ENCODE assay signal across 29 cellular contexts in the genomic region with DNA sequence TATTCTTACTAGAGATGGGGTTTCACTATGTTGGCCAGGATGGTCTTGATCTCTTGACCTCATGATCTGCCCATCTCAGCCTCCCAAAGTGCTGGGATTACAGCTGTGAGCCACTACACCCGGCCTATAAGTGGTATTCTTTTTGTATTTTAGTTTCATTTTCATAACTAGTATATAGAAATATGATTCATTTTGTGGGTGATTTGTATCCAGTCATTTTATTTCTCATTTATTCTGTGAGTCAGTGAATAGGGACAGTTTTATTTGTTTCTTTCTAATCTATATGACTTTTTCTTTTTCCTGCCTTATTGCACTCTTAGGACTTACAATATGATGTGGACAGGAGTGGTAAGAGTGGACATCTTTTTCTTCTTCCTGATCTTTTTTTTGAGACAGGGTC.
A peak's percentile ranks its signal among the peaks of the same experiment; 100 is the strongest.
DNase-seq lines count a peak whose midpoint lies in the region; ATAC-seq, FAIRE-seq and TF ChIP-seq lines count a peak whose summit lies in the region.
"Had no signal": no experiment of that assay in that cellular context is flagged by ENCODE, and none has a peak within 500 bp of the region (broad histone marks: within the 10 kb centered on the region; RNA-seq: fewer than 3 reads in every experiment).

No MANE protein-coding gene starts in this region.

- POLR2A ChIA-PET in activated CD8-positive, alpha-beta T cell treated with anti-CD3 and anti-CD28 coated beads, Interleukin-2, amount 10 ng/mL, durations not matched to agents 7 days and 5 days (lab: Charles Lee): no interaction called here

- TF ChIP-seq POLR2A in H54 (IDR thresholded peaks at IDR 0.05; ENCODE audit: low read depth, low read length): no peak

- peak; percentile 68 for FAIRE-seq in H54 (lab: Jason Lieb, UNC)
- FAIRE-seq: A549, D721Med had no signal

- peaks cover 15% of the 10 kb centered on the region for H3K9me3 Mint-ChIP-seq in activated CD8-positive, alpha-beta T cell treated with anti-CD3 and anti-CD28 coated beads, Interleukin-2, amount 10 ng/mL, durations not matched to agents 7 days and 5 days (ENCODE audit: insufficient read depth)
- H3K9me3 Mint-ChIP-seq in natural killer cell: peaks cover 5 to 13% of the 10 kb centered on the region in 2 donors
- H3K9me3 Mint-ChIP-seq in stimulated activated memory B cell treated with anti-CD40 and anti-IgM and Interleukin-4, amounts not matched to agents 10 μg/mL and 1 μg/mL and 100 μg/mL, for 72 hours: peaks cover 15% of the 10 kb centered on the region

- peaks cover 11% of the 10 kb centered on the region for H3K36me3 Mint-ChIP-seq in activated CD8-positive, alpha-beta T cell treated with anti-CD3 and anti-CD28 coated beads, Interleukin-2, amount 10 ng/mL, durations not matched to agents 7 days and 5 days (ENCODE audit: low read depth)
- H3K36me3 Mint-ChIP-seq in natural killer cell: peaks cover 12% of the 10 kb centered on the region
- H3K36me3 Mint-ChIP-seq in stimulated activated memory B cell treated with anti-CD40 and anti-IgM and Interleukin-4, amounts not matched to agents 10 μg/mL and 1 μg/mL and 100 μg/mL, for 72 hours: peaks cover 46% of the 10 kb centered on the region

- intact Hi-C loops in natural killer cell (cut with micrococcal nuclease): loop anchor here (5.0 kb wide), 1 partner anchor 33 kb away; no protein-coding TSS in a partner anchor

- H3K27ac Mint-ChIP-seq in activated CD8-positive, alpha-beta T cell treated with anti-CD3 and anti-CD28 coated beads, Interleukin-2, amount 10 ng/mL, durations not matched to agents 7 days and 5 days: no peak overlapping the region
- H3K27ac Mint-ChIP-seq in natural killer cell: peak overlapping the region; percentile 50 to 80
- H3K27ac Mint-ChIP-seq in stimulated activated memory B cell treated with anti-CD40 and anti-IgM and Interleukin-4, amounts not matched to agents 10 μg/mL and 1 μg/mL and 100 μg/mL, for 72 hours: no peak overlapping the region
- H3K27ac Mint-ChIP-seq: nephron progenitor cell had no signal

- no peak for TF ChIP-seq CTCF in natural killer cell (IDR thresholded peaks at IDR 0.05)

- ATAC-seq in activated CD8-positive, alpha-beta T cell treated with anti-CD3 and anti-CD28 coated beads, Interleukin-2, amount 10 ng/mL, durations not matched to agents 7 days and 5 days: peak; percentile 44
- ATAC-seq in natural killer cell: peak; percentile 61 to 92 (median 63)
- no peak for ATAC-seq in stimulated activated memory B cell treated with anti-CD40 and anti-IgM and Interleukin-4, amounts not matched to agents 10 μg/mL and 1 μg/mL and 100 μg/mL, for 72 hours
- ATAC-seq: A549, left cardiac atrium, mucosa of descending colon had no signal

- no peaks in the 10 kb centered on the region for H3K27me3 Mint-ChIP-seq in activated CD8-positive, alpha-beta T cell treated with anti-CD3 and anti-CD28 coated beads, Interleukin-2, amount 10 ng/mL, durations not matched to agents 7 days and 5 days (ENCODE audit: low read depth)
- no peaks in the 10 kb centered on the region for H3K27me3 Mint-ChIP-seq in natural killer cell (ENCODE audit: low read depth in 2 of 2)
- H3K27me3 Mint-ChIP-seq in stimulated activated memory B cell treated with anti-CD40 and anti-IgM and Interleukin-4, amounts not matched to agents 10 μg/mL and 1 μg/mL and 100 μg/mL, for 72 hours: no peaks in the 10 kb centered on the region
- H3K27me3 Mint-ChIP-seq: CD4-positive, CD25-positive, alpha-beta regulatory T cell; IgD-negative memory B cell had no signal

- DNase-seq in activated CD4-positive, alpha-beta T cell treated with anti-CD3 and anti-CD28 coated beads for 48 hours: peak; percentile 12
- DNase-seq in activated CD4-positive, alpha-beta T cell treated with anti-CD3 and anti-CD28 coated beads for 4 hours: no peak
- no peak for DNase-seq in H54 (ENCODE audit: insufficient read length, low spot score)
- no peak for DNase-seq in activated CD8-positive, alpha-beta T cell treated with anti-CD3 and anti-CD28 coated beads, Interleukin-2, amount 10 ng/mL, durations not matched to agents 7 days and 5 days
- DNase-seq in natural killer cell: no peak
- no peak for DNase-seq in DMS79 (lab: John Stamatoyannopoulos, UW)
- no peak for DNase-seq in NCI-H748 (lab: John Stamatoyannopoulos, UW; ENCODE audit: unreplicated experiment)
- DNase-seq: activated CD8-positive, alpha-beta memory T cell treated with anti-CD3 and anti-CD28 coated beads for 24 hours; activated naive CD4-positive, alpha-beta T cell treated with anti-CD3 and anti-CD28 coated beads, Interleukin-2, amount 50 U/mL, for 16 hours; AML-193; effector CD8-positive, alpha-beta T cell; H7; hypothalamus; left cardiac atrium; mucosa of descending colon; NCI-H1048; NCI-H187; NCI-H446 treated with DMSO at 0.1 percent for 48 hours; NCI-H82; nephron progenitor cell; ovary; stimulated activated naive CD4-positive, alpha-beta T cell; T1000; testis had no signal

- H3K4me1 Mint-ChIP-seq in activated CD8-positive, alpha-beta T cell treated with anti-CD3 and anti-CD28 coated beads, Interleukin-2, amount 10 ng/mL, durations not matched to agents 7 days and 5 days (ENCODE audit: low read depth): peaks cover 15% of the 10 kb centered on the region
- peaks cover 20 to 21% of the 10 kb centered on the region in 2 donors for H3K4me1 Mint-ChIP-seq in natural killer cell
- H3K4me1 Mint-ChIP-seq in stimulated activated memory B cell treated with anti-CD40 and anti-IgM and Interleukin-4, amounts not matched to agents 10 μg/mL and 1 μg/mL and 100 μg/mL, for 72 hours: peaks cover 6% of the 10 kb centered on the region

- H3K4me3 Mint-ChIP-seq in activated CD8-positive, alpha-beta T cell treated with anti-CD3 and anti-CD28 coated beads, Interleukin-2, amount 10 ng/mL, durations not matched to agents 7 days and 5 days: no peak overlapping the region
- H3K4me3 Mint-ChIP-seq in natural killer cell: peak overlapping the region; percentile 10
- no peak overlapping the region for H3K4me3 Mint-ChIP-seq in stimulated activated memory B cell treated with anti-CD40 and anti-IgM and Interleukin-4, amounts not matched to agents 10 μg/mL and 1 μg/mL and 100 μg/mL, for 72 hours
- H3K4me3 Mint-ChIP-seq: IgD-negative memory B cell, nephron progenitor cell had no signal

- CTCF ChIA-PET in activated CD8-positive, alpha-beta T cell treated with anti-CD3 and anti-CD28 coated beads, Interleukin-2, amount 10 ng/mL, durations not matched to agents 7 days and 5 days (lab: Charles Lee): interaction anchor here (0.9 kb wide), 1 partner anchor 20 kb away, joined by 3 read pairs; no protein-coding TSS in a partner anchor

Comparison
In these comparisons a context has a peak if more than half of its experiments do, and no peak if none do; other contexts are left out.
1. H3K27ac Mint-ChIP-seq: peak in natural killer cell (2 of 2); none in activated CD8-positive, alpha-beta T cell treated with anti-CD3 and anti-CD28 coated beads, Interleukin-2, amount 10 ng/mL, durations not matched to agents 7 days and 5 days (single experiment) and stimulated activated memory B cell treated with anti-CD40 and anti-IgM and Interleukin-4, amounts not matched to agents 10 μg/mL and 1 μg/mL and 100 μg/mL, for 72 hours (single experiment).